ENCODE assay signal across 22 cellular contexts in genomic region chr14:68604822-68605221, GRCh38.
"Had no signal": no experiment of that assay in that cellular context is flagged by ENCODE, and none has a peak within 500 bp of the region (broad histone marks: within the 10 kb centered on the region; RNA-seq: fewer than 3 reads in every experiment).

No MANE protein-coding gene starts in this region.

- H3K27ac ChIP-seq: esophagus squamous epithelium, lower lobe of right lung, neural progenitor cell, parathyroid adenoma, suprapubic skin had no signal

- H3K79me2 ChIP-seq: parathyroid adenoma had no signal

- ATAC-seq: left ventricle myocardium superior; lower lobe of right lung; natural killer cell; sciatic nerve; stimulated activated naive CD8-positive, alpha-beta T cell treated with anti-CD3 and anti-CD28 coated beads, Interleukin-15, amount 100 ng/mL, for 72 hours had no signal

- H2AFZ ChIP-seq: neural progenitor cell, parathyroid adenoma had no signal

- H3K9me3 ChIP-seq: esophagus squamous epithelium, lower lobe of right lung, suprapubic skin had no signal

- H3K27me3 ChIP-seq: esophagus squamous epithelium, neural progenitor cell, suprapubic skin had no signal

- H3K4me1 ChIP-seq: parathyroid adenoma had no signal

- H3K4me3 ChIP-seq: esophagus squamous epithelium, lower lobe of right lung, neural progenitor cell, smooth muscle cell, suprapubic skin had no signal

- DNase-seq: effector memory CD4-positive, alpha-beta T cell; erythroblast; esophagus squamous epithelium; foreskin melanocyte; glutamatergic neuron; left ventricle myocardium superior; lower lobe of right lung; natural killer cell; stimulated activated CD4-positive, alpha-beta T cell treated with anti-CD3 and anti-CD28 coated beads, Interleukin-12 subunit alpha, Interleukin-12 subunit beta, amount 100 ng/mL, for 4 hours; stimulated activated CD4-positive, alpha-beta T cell treated with anti-CD3 and anti-CD28 coated beads, Interleukin-1b, Interleukin-23, amount 100 ng/mL, for 48 hours; stimulated activated CD4-positive, alpha-beta T cell treated with anti-CD3 and anti-CD28 coated beads, Interleukin-4, amount 100 ng/mL, for 1 hour; stimulated activated CD8-positive, alpha-beta memory T cell treated with anti-CD3 and anti-CD28 coated beads, Interleukin-4, amount 100 ng/mL, for 48 hours; stimulated activated naive CD4-positive, alpha-beta T cell; stimulated activated naive CD8-positive, alpha-beta T cell treated with anti-CD3 and anti-CD28 coated beads, Interleukin-15, amount 100 ng/mL, for 72 hours had no signal

- H3K9ac ChIP-seq: neural progenitor cell, parathyroid adenoma had no signal

- H3K4me2 ChIP-seq: neural progenitor cell, smooth muscle cell had no signal

- FAIRE-seq: colon, endometrium, keratinocyte had no signal

- H3K36me3 ChIP-seq: esophagus squamous epithelium, lower lobe of right lung, neural progenitor cell, suprapubic skin had no signal
